ENCODE assay signal across 8 cellular contexts in genomic region chr1:154328318-154329151, GRCh38. TPM values are rescaled to one million over a fixed set of nuclear protein-coding genes. Genes with fewer than 3 reads are reported as not detected.
DNase-seq lines count a peak whose midpoint lies in the region; ATAC-seq and TF ChIP-seq lines count a peak whose summit lies in the region.

No MANE protein-coding gene starts in this region.

- DNase-seq in 8988T, result peak; percentile 84
- peak; percentile 27 for DNase-seq in NCI-H2107 treated with DMSO at 0.1 percent for 48 hours (lab: John Stamatoyannopoulos, UW; ENCODE audit: unreplicated experiment)
- DNase-seq in activated CD4-positive, alpha-beta T cell treated with anti-CD3 and anti-CD28 coated beads, Interleukin-2, amount 50 U/mL, for 24 hours (ENCODE audit: low read depth in 1 of 2, low spot score in 1 of 2), result peak; percentile 64 to 75
- DNase-seq in coronary artery (ENCODE audit: low spot score), result peak; percentile 94
- peak; percentile 89 for DNase-seq in left lobe of liver (ENCODE audit: low spot score)
- DNase-seq in stimulated activated CD4-positive, alpha-beta T cell treated with anti-CD3 and anti-CD28 coated beads, Interleukin-2, amount 100 ng/mL, for 24 hours, result peak; percentile 87 to 91
- no peak for DNase-seq in SHP77 treated with DMSO at 0.1 percent for 48 hours (lab: John Stamatoyannopoulos, UW)

- peak overlapping the region; percentile 84 for H3K4me3 ChIP-seq in coronary artery

- TF ChIP-seq CTCF in coronary artery (IDR thresholded peaks at IDR 0.05), result no peak

- peak overlapping the region; percentile 98 to 100 for H3K27ac ChIP-seq in coronary artery

- ATAC-seq in GM19025 (IDR thresholded peaks at IDR 0.05; ENCODE audit: low read depth, unreplicated experiment) (peak; percentile 60), left lobe of liver (peak; percentile 90)

RNA-seq across cellular contexts. Expression of gene ATP8B2, which starts 3.2 kb away (rescaled TPM):
- total RNA-seq in left lobe of liver, result 4.4 TPM

RNA-seq across cellular contexts. Expression of gene AQP10, which starts 7.6 kb away (rescaled TPM):
- total RNA-seq in left lobe of liver, result not detected

RNA-seq across cellular contexts. Expression of gene HAX1, which starts 56.1 kb away (rescaled TPM):
- 41.6 TPM for total RNA-seq in left lobe of liver
